In genomic region chr21:43276811-43277210, GRCh38 we compare ENCODE assay signal across 1 cellular context.
TF ChIP-seq lines count a peak whose summit lies in the region.

No MANE protein-coding gene starts in this region.

TF ChIP-seq in H1, 55 proteins besides CTCF, POLR2A, EP300 and RAD21 (continued from another document):
- no peak for TF ChIP-seq CHD7 (IDR thresholded peaks at IDR 0.05; ENCODE audit: insufficient replicate concordance, low read length)
- no peak for TF ChIP-seq SP2 (IDR thresholded peaks at IDR 0.05; ENCODE audit: low read length)
- TF ChIP-seq POLR2AphosphoS5 (IDR thresholded peaks at IDR 0.05; ENCODE audit: low read depth, low read length) = no peak
- no peak for TF ChIP-seq TCF12 (IDR thresholded peaks at IDR 0.05; ENCODE audit: low read depth, low read length)
- no peak for TF ChIP-seq CHD1 (IDR thresholded peaks at IDR 0.05; ENCODE audit: low read depth, low read length)
- no peak for TF ChIP-seq E2F6 (IDR thresholded peaks at IDR 0.05)
- no peak for TF ChIP-seq KDM5A (IDR thresholded peaks at IDR 0.05; ENCODE audit: low read length)
- no peak for TF ChIP-seq TEAD4 (IDR thresholded peaks at IDR 0.05; ENCODE audit: low read depth, low read length)
- no peak for TF ChIP-seq RXRA (IDR thresholded peaks at IDR 0.05; ENCODE audit: insufficient read depth, low read depth, low read length)
- TF ChIP-seq JUND (IDR thresholded peaks at IDR 0.05; ENCODE audit: low read length) = no peak
- TF ChIP-seq ASH2L (IDR thresholded peaks at IDR 0.05; ENCODE audit: low read length) = no peak
- no peak for TF ChIP-seq BCL11A (IDR thresholded peaks at IDR 0.05; ENCODE audit: low read depth in 2 of 2, low read length in 2 of 2)
- TF ChIP-seq HDAC6 (IDR thresholded peaks at IDR 0.05; ENCODE audit: low read depth, low read length) = no peak
- TF ChIP-seq PHF8 (conservative IDR thresholded peaks at IDR 0.05; ENCODE audit: low read depth, low read length) = no peak
- no peak for TF ChIP-seq YY1 (IDR thresholded peaks at IDR 0.05; ENCODE audit: low read depth, low read length)
- no peak for TF ChIP-seq CREB1 (IDR thresholded peaks at IDR 0.05)
- TF ChIP-seq POU5F1 (IDR thresholded peaks at IDR 0.05; ENCODE audit: low read depth, low read length) = no peak
